ENCODE assay signal across 20 cellular contexts in the genomic region with DNA sequence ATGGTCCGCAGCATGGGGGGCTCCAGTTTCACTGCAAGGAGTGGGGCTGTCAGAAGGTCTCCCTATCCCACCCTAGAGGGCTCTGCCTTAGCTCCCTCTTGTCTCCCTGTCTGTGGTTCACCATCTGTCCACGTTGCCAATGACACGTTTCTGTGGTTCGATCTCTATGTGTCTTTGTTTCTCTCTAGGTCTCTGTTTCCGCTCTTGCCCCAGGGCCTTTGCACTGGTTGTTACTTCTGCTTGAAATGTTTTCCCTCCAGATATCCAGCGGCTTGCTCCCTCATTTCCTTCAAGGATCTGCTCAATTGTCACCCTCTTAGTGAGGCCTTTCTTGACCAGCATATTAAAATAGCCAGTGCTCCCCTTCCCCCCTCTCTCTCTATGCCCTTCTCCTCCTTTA. TPM values are rescaled to one million over a fixed set of nuclear protein-coding genes. Genes with fewer than 3 reads are reported as not detected.
DNase-seq lines count a peak whose midpoint lies in the region; TF ChIP-seq lines count a peak whose summit lies in the region.
"Had no signal": no experiment of that assay in that cellular context is flagged by ENCODE, and none has a peak within 500 bp of the region (broad histone marks: within the 10 kb centered on the region; RNA-seq: fewer than 3 reads in every experiment).

No MANE protein-coding gene starts in this region.

- H3K27ac Mint-ChIP-seq in IgD-negative memory B cell, result peak overlapping the region in 2 of 3 donors; percentile 7 to 9
- H3K27ac Mint-ChIP-seq in dendritic cell treated with granulocyte-macrophage colony-stimulating factor and Interleukin-4, amounts not matched to agents 40 ng/mL and 50 ng/mL, for 4 days, result peak overlapping the region; percentile 29
- H3K27ac Mint-ChIP-seq: GM23338 had no signal

- no peaks in the 10 kb centered on the region for H3K27me3 ChIP-seq in neutrophil
- H3K27me3 ChIP-seq: BLaER1 had no signal

- peaks cover 0 to 7% (median 2%) of the 10 kb centered on the region in 3 donors for H3K4me1 Mint-ChIP-seq in IgD-negative memory B cell
- peaks cover 18% of the 10 kb centered on the region for H3K4me1 Mint-ChIP-seq in dendritic cell treated with granulocyte-macrophage colony-stimulating factor and Interleukin-4, amounts not matched to agents 40 ng/mL and 50 ng/mL, for 4 days (ENCODE audit: low read depth)
- H3K4me1 Mint-ChIP-seq: CD4-positive, alpha-beta memory T cell had no signal

- peaks cover 4% of the 10 kb centered on the region for H3K9me3 ChIP-seq in neutrophil
- H3K9me3 ChIP-seq: BLaER1, HAP-1, SJCRH30 had no signal

- H3K9me3 Mint-ChIP-seq in IgD-negative memory B cell, result no peaks in the 10 kb centered on the region
- no peaks in the 10 kb centered on the region for H3K9me3 Mint-ChIP-seq in dendritic cell treated with granulocyte-macrophage colony-stimulating factor and Interleukin-4, amounts not matched to agents 40 ng/mL and 50 ng/mL, for 4 days
- H3K9me3 Mint-ChIP-seq: CD4-positive, alpha-beta memory T cell; GM23338 had no signal

- peak overlapping the region; percentile 60 for H3K27ac ChIP-seq in neutrophil
- H3K27ac ChIP-seq: 22Rv1, BLaER1, SJCRH30 had no signal

- peaks cover 18 to 28% of the 10 kb centered on the region in 2 experiments for H3K4me1 ChIP-seq in neutrophil (ENCODE audit: control insufficient read depth in 1 of 2, insufficient read depth in 1 of 2, low read depth in 1 of 2, low read length in 1 of 2)
- H3K4me1 ChIP-seq: HAP-1, SJCRH30 had no signal

- DNase-seq in NCI-H82 (lab: John Stamatoyannopoulos, UW) (peak; percentile 16), NCI-H82 treated with DMSO at 0.1 percent for 48 hours (lab: John Stamatoyannopoulos, UW; ENCODE audit: unreplicated experiment) (no peak), SHP77 treated with DMSO at 0.1 percent for 48 hours (lab: John Stamatoyannopoulos, UW) (no peak), NCI-H1436 treated with DMSO at 0.1 percent for 48 hours (lab: John Stamatoyannopoulos, UW) (no peak), COLO668 (lab: John Stamatoyannopoulos, UW; ENCODE audit: unreplicated experiment) (no peak)
- DNase-seq: ACHN; CD4-positive, alpha-beta memory T cell; DMS153; IMR-90; Karpas-422; NCI-H187; NCI-H446 had no signal

- no peak for TF ChIP-seq CTCF in neutrophil (IDR thresholded peaks at IDR 0.05)

- no peak overlapping the region for H3K4me3 Mint-ChIP-seq in IgD-negative memory B cell
- H3K4me3 Mint-ChIP-seq in dendritic cell treated with granulocyte-macrophage colony-stimulating factor and Interleukin-4, amounts not matched to agents 40 ng/mL and 50 ng/mL, for 4 days, result no peak overlapping the region
- H3K4me3 Mint-ChIP-seq: CD4-positive, alpha-beta memory T cell; GM23338 had no signal

- H3K36me3 Mint-ChIP-seq in IgD-negative memory B cell, result no peaks in the 10 kb centered on the region
- peaks cover 81% of the 10 kb centered on the region for H3K36me3 Mint-ChIP-seq in dendritic cell treated with granulocyte-macrophage colony-stimulating factor and Interleukin-4, amounts not matched to agents 40 ng/mL and 50 ng/mL, for 4 days (ENCODE audit: low read depth)
- H3K36me3 Mint-ChIP-seq: CD4-positive, alpha-beta memory T cell had no signal

- H3K27me3 Mint-ChIP-seq in IgD-negative memory B cell, result no peaks in the 10 kb centered on the region
- no peaks in the 10 kb centered on the region for H3K27me3 Mint-ChIP-seq in dendritic cell treated with granulocyte-macrophage colony-stimulating factor and Interleukin-4, amounts not matched to agents 40 ng/mL and 50 ng/mL, for 4 days
- H3K27me3 Mint-ChIP-seq: CD4-positive, alpha-beta memory T cell had no signal

- intact Hi-C loops in dendritic cell treated with granulocyte-macrophage colony-stimulating factor and Interleukin-4, amounts not matched to agents 40 ng/mL and 50 ng/mL, for 4 days (cut with micrococcal nuclease), result no loop called here

- H3K4me3 ChIP-seq in neutrophil (ENCODE audit: low read depth in 1 of 2, low read length in 1 of 2), result no peak overlapping the region
- H3K4me3 ChIP-seq: BLaER1, GM23338, HAP-1, SJCRH30 had no signal

- peaks cover 100% of the 10 kb centered on the region for H3K36me3 ChIP-seq in neutrophil
- H3K36me3 ChIP-seq: BLaER1, HAP-1, SJCRH30 had no signal

RNA-seq across cellular contexts. Expression of a gene that starts 8.5 kb away (rescaled TPM):
- 72.0 TPM for polyA plus RNA-seq in IgD-negative memory B cell

RNA-seq across cellular contexts. Expression of a gene that starts 10.1 kb away (rescaled TPM):
- polyA plus RNA-seq in IgD-negative memory B cell, result 1.9 TPM
- polyA plus RNA-seq: CD4-positive, alpha-beta memory T cell; GM23338; IMR-90 had no signal

RNA-seq across cellular contexts. Expression of a gene that starts 22.4 kb away (rescaled TPM):
- 0.74 TPM for polyA plus RNA-seq in IgD-negative memory B cell
